11 cellular contexts compared by ENCODE assay signal in the genomic region with DNA sequence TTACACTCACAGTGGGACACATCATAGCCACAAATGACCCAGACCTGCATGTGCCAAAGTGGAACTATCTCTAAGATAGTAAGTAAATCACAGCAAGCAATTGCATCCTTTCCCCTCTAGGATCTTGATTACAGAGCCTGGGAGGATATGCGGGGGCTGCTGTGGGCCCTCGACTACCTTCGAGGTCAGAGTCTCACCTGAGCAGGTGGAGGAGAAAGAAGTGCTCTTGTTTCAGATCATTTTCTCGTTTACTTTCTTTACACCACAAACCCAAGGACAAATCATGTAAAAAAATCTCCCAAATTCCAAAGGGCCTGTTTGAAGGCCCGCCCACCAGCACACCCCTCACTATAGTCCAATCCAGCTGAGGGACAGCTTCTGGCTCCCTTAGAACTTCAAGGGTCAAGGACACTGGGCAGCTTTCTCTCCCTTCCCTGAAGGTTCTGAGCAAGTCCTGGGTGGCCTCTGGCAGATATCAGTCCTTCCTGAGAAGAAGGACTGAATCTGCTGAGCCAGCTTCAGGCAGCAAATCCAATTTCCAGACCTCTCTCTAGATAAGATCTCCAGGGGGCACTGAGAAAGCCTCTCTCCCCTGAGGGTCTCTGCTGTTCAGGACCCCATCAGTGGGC. TPM values are rescaled to one million over a fixed set of nuclear protein-coding genes. Genes with fewer than 3 reads are reported as not detected.
DNase-seq lines count a peak whose midpoint lies in the region; ATAC-seq, FAIRE-seq and TF ChIP-seq lines count a peak whose summit lies in the region.
"Had no signal": no experiment of that assay in that cellular context is flagged by ENCODE, and none has a peak within 500 bp of the region (broad histone marks: within the 10 kb centered on the region; RNA-seq: fewer than 3 reads in every experiment).

No MANE protein-coding gene starts in this region.

- H3K4me3 Mint-ChIP-seq in activated T-cell treated with anti-CD3 and anti-CD28 coated beads, Interleukin-2, amount 50 U/mL, for 24 hours = no peak overlapping the region
- no peak overlapping the region for H3K4me3 Mint-ChIP-seq in activated T-cell treated with anti-CD3 and anti-CD28 coated beads, Interleukin-2, amount 50 U/mL, for 4 hours
- H3K4me3 Mint-ChIP-seq in activated B cell treated with CpG ODN at 0.5 μM for 24 hours = no peak overlapping the region

- TF ChIP-seq CTCF in activated B cell treated with CpG ODN at 0.5 μM for 24 hours (IDR thresholded peaks at IDR 0.05) = no peak
- no peak for TF ChIP-seq CTCF in right lobe of liver (IDR thresholded peaks at IDR 0.05)
- TF ChIP-seq CTCF in stomach (IDR thresholded peaks at IDR 0.05) = no peak

- H3K4me1 Mint-ChIP-seq in activated T-cell treated with anti-CD3 and anti-CD28 coated beads, Interleukin-2, amount 50 U/mL, for 24 hours (ENCODE audit: low read depth) = peaks cover 75% of the 10 kb centered on the region
- H3K4me1 Mint-ChIP-seq in activated T-cell treated with anti-CD3 and anti-CD28 coated beads, Interleukin-2, amount 50 U/mL, for 4 hours (ENCODE audit: low read depth) = peaks cover 80% of the 10 kb centered on the region
- peaks cover 83% of the 10 kb centered on the region for H3K4me1 Mint-ChIP-seq in activated B cell treated with CpG ODN at 0.5 μM for 24 hours

- H3K27ac ChIP-seq in right lobe of liver = peak overlapping the region in 2 of 3 donors; percentile 90 to 95
- peak overlapping the region in 4 of 5 donors; percentile 3 to 40 (median 29) for H3K27ac ChIP-seq in stomach

- intact Hi-C loops in activated B cell treated with CpG ODN at 0.5 μM for 24 hours (cut with micrococcal nuclease) (no loop called here), right lobe of liver (cut with DNase I) (no loop called here), stomach (cut with DNase I; ENCODE audit: low total_unique reads) (no loop called here)

- H3K27me3 ChIP-seq in right lobe of liver (no peaks in the 10 kb centered on the region), stomach (no peaks in the 10 kb centered on the region)

- 12% methylated on average over 5 of the region's 5 CpGs for WGBS in right lobe of liver (ENCODE audit: insufficient coverage, low coverage, low lambda C conversion rate, missing lambda C conversion rate)
- 61 to 73% (median 66%) methylated on average over 5 of the region's 5 CpGs for WGBS in stomach, 5 donors

- no peak for TF ChIP-seq POLR2A in right lobe of liver (IDR thresholded peaks at IDR 0.05)
- TF ChIP-seq POLR2A in stomach (IDR thresholded peaks at IDR 0.05) = no peak

- DNase-seq in activated T-cell treated with anti-CD3 and anti-CD28 coated beads, Interleukin-2, amount 50 U/mL, for 24 hours = no peak
- DNase-seq in activated T-cell treated with anti-CD3 and anti-CD28 coated beads, Interleukin-2, amount 50 U/mL, for 4 hours = no peak
- DNase-seq in activated B cell treated with CpG ODN at 0.5 μM for 24 hours = no peak
- DNase-seq in right lobe of liver = peak in 2 of 3 donors; percentile 74 to 75
- no peak for DNase-seq in stomach
- no peak for DNase-seq in HTR-8/SVneo (ENCODE audit: insufficient read length, low spot score)
- no peak for DNase-seq in HPDE6-E6E7 (ENCODE audit: extremely low spot score)
- DNase-seq: NCI-H187 treated with DMSO at 0.1 percent for 48 hours; stimulated activated CD4-positive, alpha-beta T cell treated with anti-CD3 and anti-CD28 coated beads, Interleukin-15, amount 100 ng/mL, for 24 hours; T-helper 2 cell had no signal

- H3K36me3 ChIP-seq in right lobe of liver (no peaks in the 10 kb centered on the region), stomach (peaks cover 0 to 20% (median 10%) of the 10 kb centered on the region in 4 donors)

- POLR2A ChIA-PET in activated B cell treated with CpG ODN at 0.5 μM for 24 hours (lab: Charles Lee) = no interaction called here

- CTCF ChIA-PET in activated B cell treated with CpG ODN at 0.5 μM for 24 hours (lab: Charles Lee) = no interaction called here

- peak overlapping the region; percentile 37 for H3K27ac Mint-ChIP-seq in activated T-cell treated with anti-CD3 and anti-CD28 coated beads, Interleukin-2, amount 50 U/mL, for 24 hours
- H3K27ac Mint-ChIP-seq in activated B cell treated with CpG ODN at 0.5 μM for 24 hours = peak overlapping the region; percentile 36

- H3K4me1 ChIP-seq in right lobe of liver (peaks cover 0 to 90% (median 28%) of the 10 kb centered on the region in 4 donors), stomach (peaks cover 27 to 86% (median 64%) of the 10 kb centered on the region in 4 donors)

- peak overlapping the region in 2 of 3 donors; percentile 25 for H3K4me3 ChIP-seq in right lobe of liver
- no peak overlapping the region for H3K4me3 ChIP-seq in stomach

- H3K9me3 ChIP-seq in right lobe of liver (no peaks in the 10 kb centered on the region), stomach (no peaks in the 10 kb centered on the region)

- H3K27me3 Mint-ChIP-seq in activated T-cell treated with anti-CD3 and anti-CD28 coated beads, Interleukin-2, amount 50 U/mL, for 24 hours = no peaks in the 10 kb centered on the region
- no peaks in the 10 kb centered on the region for H3K27me3 Mint-ChIP-seq in activated T-cell treated with anti-CD3 and anti-CD28 coated beads, Interleukin-2, amount 50 U/mL, for 4 hours (ENCODE audit: low read depth)
- H3K27me3 Mint-ChIP-seq in activated B cell treated with CpG ODN at 0.5 μM for 24 hours = no peaks in the 10 kb centered on the region

- no peak for FAIRE-seq in HTR-8/SVneo (lab: Jason Lieb, UNC)

- no peak for ATAC-seq in activated T-cell treated with anti-CD3 and anti-CD28 coated beads, Interleukin-2, amount 50 U/mL, for 4 hours
- ATAC-seq in activated B cell treated with CpG ODN at 0.5 μM for 24 hours (ENCODE audit: low read depth) (no peak), right lobe of liver (peak; percentile 18 to 79 (median 74)), HG02852 (IDR thresholded peaks at IDR 0.05; ENCODE audit: unreplicated experiment) (no peak)

- no peak for TF ChIP-seq EP300 in stomach (IDR thresholded peaks at IDR 0.05)

- no peaks in the 10 kb centered on the region for H3K9me3 Mint-ChIP-seq in activated T-cell treated with anti-CD3 and anti-CD28 coated beads, Interleukin-2, amount 50 U/mL, for 24 hours
- H3K9me3 Mint-ChIP-seq in activated T-cell treated with anti-CD3 and anti-CD28 coated beads, Interleukin-2, amount 50 U/mL, for 4 hours = no peaks in the 10 kb centered on the region
- H3K9me3 Mint-ChIP-seq in activated B cell treated with CpG ODN at 0.5 μM for 24 hours = no peaks in the 10 kb centered on the region

- peaks cover 55% of the 10 kb centered on the region for H3K36me3 Mint-ChIP-seq in activated T-cell treated with anti-CD3 and anti-CD28 coated beads, Interleukin-2, amount 50 U/mL, for 24 hours (ENCODE audit: low read depth)
- peaks cover 10% of the 10 kb centered on the region for H3K36me3 Mint-ChIP-seq in activated T-cell treated with anti-CD3 and anti-CD28 coated beads, Interleukin-2, amount 50 U/mL, for 4 hours (ENCODE audit: insufficient read depth)
- H3K36me3 Mint-ChIP-seq in activated B cell treated with CpG ODN at 0.5 μM for 24 hours (ENCODE audit: low read depth) = peaks cover 41% of the 10 kb centered on the region

RNA-seq across cellular contexts. Expression of a gene that starts 5.6 kb away (rescaled TPM):
- total RNA-seq in activated T-cell treated with anti-CD3 and anti-CD28 coated beads, Interleukin-2, amount 50 U/mL, for 4 hours = 10 to 100 TPM; 63.9 to 86.1 (median 66.8) TPM
- total RNA-seq in activated B cell treated with CpG ODN at 0.5 μM for 24 hours (62.7 and 63.7 TPM in 2 replicates), right lobe of liver (10 to 100 TPM; 22.7 to 45.5 (median 29.0) TPM), stomach (10 to 100 TPM; 14.0 to 57.4 (median 28.3) TPM)
- 10 to 100 TPM; 14.6 to 36.0 (median 32.1) TPM for polyA plus RNA-seq in stomach

RNA-seq across cellular contexts. Expression of a gene that starts 17.6 kb away (rescaled TPM):
- 10 to 100 TPM; 80.6 to 96.3 (median 83.8) TPM for total RNA-seq in activated T-cell treated with anti-CD3 and anti-CD28 coated beads, Interleukin-2, amount 50 U/mL, for 4 hours
- total RNA-seq in activated B cell treated with CpG ODN at 0.5 μM for 24 hours = 59.8 and 62.7 TPM in 2 replicates
- total RNA-seq in right lobe of liver = 10 to 100 TPM; 15.2 to 42.0 (median 22.3) TPM
- 100 to 1,000 TPM in 1 of 5 donors, 10 to 100 TPM in 3, 1 to 10 TPM in 1; 5.1 to 261 (median 42.6) TPM for total RNA-seq in stomach
- polyA plus RNA-seq in stomach = 10 to 100 TPM; 46.5 to 65.7 (median 64.8) TPM

RNA-seq across cellular contexts. Expression of a gene that starts 56.7 kb away (rescaled TPM):
- 1 to 10 TPM; 2.2 to 5.5 (median 4.5) TPM for total RNA-seq in activated T-cell treated with anti-CD3 and anti-CD28 coated beads, Interleukin-2, amount 50 U/mL, for 4 hours
- 1.2 and 1.3 TPM in 2 replicates for total RNA-seq in activated B cell treated with CpG ODN at 0.5 μM for 24 hours
- total RNA-seq in right lobe of liver = 10 to 100 TPM in 2 of 6 experiments, 1 to 10 TPM in 4; 3.2 to 20.6 (median 5.1) TPM
- 10 to 100 TPM in 3 of 5 donors, 1 to 10 TPM in 1, not detected in 1; 8.3 to 67.2 (median 44.0) TPM for total RNA-seq in stomach
- 10 to 100 TPM; 29.0 to 35.0 (median 29.8) TPM for polyA plus RNA-seq in stomach

Comparison
In these comparisons a context has a peak if more than half of its experiments do, and no peak if none do; other contexts are left out.
1. DNase-seq: peak in right lobe of liver (2 of 3); none in activated T-cell treated with anti-CD3 and anti-CD28 coated beads, Interleukin-2, amount 50 U/mL, for 24 hours (single experiment), activated T-cell treated with anti-CD3 and anti-CD28 coated beads, Interleukin-2, amount 50 U/mL, for 4 hours (single experiment), activated B cell treated with CpG ODN at 0.5 μM for 24 hours (single experiment), stomach (single experiment), HTR-8/SVneo (single experiment) and HPDE6-E6E7 (single experiment).
2. ATAC-seq: peak in right lobe of liver (4 of 4); none in activated T-cell treated with anti-CD3 and anti-CD28 coated beads, Interleukin-2, amount 50 U/mL, for 4 hours (0 of 2), activated B cell treated with CpG ODN at 0.5 μM for 24 hours (single experiment) and HG02852 (single experiment).
3. H3K4me3 ChIP-seq: peak in right lobe of liver (2 of 3); none in stomach (0 of 4).